Comparison of ENCODE assay signal across 8 cellular contexts in the genomic region with DNA sequence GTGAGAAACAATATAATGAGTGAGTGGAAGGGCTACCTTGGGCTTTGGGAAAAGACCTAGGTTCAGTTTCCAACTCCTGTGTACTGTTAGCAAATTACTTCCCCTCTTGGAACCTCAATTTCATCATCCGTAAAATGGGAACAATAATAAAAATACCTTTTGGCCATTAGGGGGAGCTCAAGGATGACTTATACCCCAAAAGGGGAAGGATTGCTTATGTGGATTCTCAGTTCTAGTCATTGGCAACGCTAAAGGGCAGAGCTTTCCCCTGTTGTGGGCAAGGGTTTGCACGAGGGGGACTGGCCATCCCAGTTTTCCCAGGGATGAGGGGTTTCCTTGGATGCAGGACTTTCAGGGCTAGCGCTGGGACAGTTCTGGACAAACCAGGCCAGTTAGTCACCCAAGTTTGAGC. TPM values are rescaled to one million over a fixed set of nuclear protein-coding genes. Genes with fewer than 3 reads are reported as not detected.
DNase-seq lines count a peak whose midpoint lies in the region; ATAC-seq and TF ChIP-seq lines count a peak whose summit lies in the region.

No MANE protein-coding gene starts in this region.

- TF ChIP-seq CTCF in AG10803 (conservative IDR thresholded peaks at IDR 0.05; ENCODE audit: low read length) (peak; percentile 62), GM12865 (IDR thresholded peaks at IDR 0.05; ENCODE audit: insufficient read depth, low read depth, low read length, missing control alignments) (peak; percentile 43), HL-60 (IDR thresholded peaks at IDR 0.05; ENCODE audit: insufficient read depth, low read length) (no peak), neutrophil (IDR thresholded peaks at IDR 0.05) (peak; percentile 79)

- H3K4me3 ChIP-seq in AG10803 (ENCODE audit: low read length) (no peak overlapping the region), GM12865 (ENCODE audit: low read depth, low read length) (no peak overlapping the region), HL-60 (replicated peaks; ENCODE audit: insufficient read depth, low read length) (no peak overlapping the region), neutrophil (ENCODE audit: low read depth in 1 of 2, low read length in 1 of 2) (no peak overlapping the region)

- H3K9me3 ChIP-seq in neutrophil = no peaks in the 10 kb centered on the region

- peaks cover 17 to 20% of the 10 kb centered on the region in 2 experiments for H3K4me1 ChIP-seq in neutrophil (ENCODE audit: control insufficient read depth in 1 of 2, insufficient read depth in 1 of 2, low read depth in 1 of 2, low read length in 1 of 2)

- no peaks in the 10 kb centered on the region for H3K27me3 ChIP-seq in HL-60 (ENCODE audit: insufficient read depth, poor library complexity, severe bottlenecking)
- H3K27me3 ChIP-seq in neutrophil = no peaks in the 10 kb centered on the region

- ATAC-seq in HG03460 (IDR thresholded peaks at IDR 0.05; ENCODE audit: unreplicated experiment) = no peak
- ATAC-seq in HG02763 (IDR thresholded peaks at IDR 0.05; ENCODE audit: unreplicated experiment) = no peak

- no peaks in the 10 kb centered on the region for H3K36me3 ChIP-seq in neutrophil

- DNase-seq in AG10803 (ENCODE audit: low read depth) = peak; percentile 50
- peak; percentile 69 for DNase-seq in GM12865 (ENCODE audit: low read depth)
- DNase-seq in HL-60 (ENCODE audit: low read depth in 1 of 2, low spot score in 1 of 2) = peak; percentile 31 to 35
- peak; percentile 44 for DNase-seq in RPMI7951 (ENCODE audit: low read depth)
- DNase-seq in epidermal melanocyte (ENCODE audit: insufficient read length, low spot score) = peak; percentile 70

- no peak overlapping the region for H3K27ac ChIP-seq in HL-60 (replicated peaks)
- no peak overlapping the region for H3K27ac ChIP-seq in neutrophil

RNA-seq across cellular contexts. Expression of a gene that starts 3.1 kb away (rescaled TPM):
- total RNA-seq in RPMI7951 (2014; rRNA removed; shearing (Covaris generic)) = 41.4 and 59.2 TPM in 2 replicates

RNA-seq across cellular contexts. Expression of a gene that starts 3.8 kb away (rescaled TPM):
- total RNA-seq in RPMI7951 (2014; rRNA removed; shearing (Covaris generic)) = 23.2 and 42.0 TPM in 2 replicates
